Comparison of ENCODE assay signal across 15 cellular contexts in the genomic region with DNA sequence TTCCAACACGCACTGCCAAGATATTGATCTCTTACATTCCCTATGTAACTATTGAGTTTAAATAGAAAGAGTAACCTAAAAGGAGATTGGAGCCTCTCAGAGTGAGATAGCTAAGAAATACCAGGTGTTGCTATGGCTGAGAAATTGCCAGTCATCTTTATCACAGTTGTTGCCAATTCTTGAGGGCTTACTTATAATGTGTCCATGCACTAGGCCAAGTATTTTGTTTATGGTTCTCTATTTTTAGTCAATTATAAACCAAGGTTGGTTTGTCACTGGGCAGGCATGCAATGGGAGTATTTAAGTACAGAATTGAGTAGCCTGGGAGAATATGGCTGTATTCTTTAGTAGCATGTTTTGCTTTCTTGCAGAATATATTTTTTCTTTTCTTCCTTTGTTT.
DNase-seq lines count a peak whose midpoint lies in the region; ATAC-seq, FAIRE-seq and TF ChIP-seq lines count a peak whose summit lies in the region.
"Had no signal": no experiment of that assay in that cellular context is flagged by ENCODE, and none has a peak within 500 bp of the region (broad histone marks: within the 10 kb centered on the region; RNA-seq: fewer than 3 reads in every experiment).

No MANE protein-coding gene starts in this region.

- TF ChIP-seq CTCF in astrocyte (IDR thresholded peaks at IDR 0.05; ENCODE audit: insufficient read depth, low read depth, low read length) = no peak
- TF ChIP-seq CTCF in psoas muscle (IDR thresholded peaks at IDR 0.05) = no peak

- intact Hi-C loops in psoas muscle (cut with DNase I) = no loop called here

- peaks cover 4% of the 10 kb centered on the region for H3K9me3 Mint-ChIP-seq in astrocyte (ENCODE audit: unreplicated experiment)

- no peak overlapping the region for H3K27ac Mint-ChIP-seq in astrocyte (ENCODE audit: unreplicated experiment)
- H3K27ac Mint-ChIP-seq: CD4-positive, CD25-positive, alpha-beta regulatory T cell had no signal

- H3K36me3 ChIP-seq in astrocyte (ENCODE audit: insufficient read depth, low read length) (no peaks in the 10 kb centered on the region), psoas muscle (ENCODE audit: insufficient read depth in 1 of 2, low read depth in 1 of 2) (no peaks in the 10 kb centered on the region)
- H3K36me3 ChIP-seq: SJSA1 had no signal

- H3K27ac ChIP-seq in astrocyte (ENCODE audit: low read depth, low read length) (no peak overlapping the region), psoas muscle (no peak overlapping the region)
- H3K27ac ChIP-seq: SJSA1 had no signal

- no peak overlapping the region for H3K4me3 ChIP-seq in astrocyte (ENCODE audit: insufficient read depth, low read depth, low read length)
- no peak overlapping the region for H3K4me3 ChIP-seq in psoas muscle
- H3K4me3 ChIP-seq: SJSA1 had no signal

- no peak overlapping the region for H3K4me3 Mint-ChIP-seq in astrocyte (ENCODE audit: unreplicated experiment)
- H3K4me3 Mint-ChIP-seq: CD4-positive, CD25-positive, alpha-beta regulatory T cell had no signal

- H2AFZ ChIP-seq in astrocyte (ENCODE audit: low read depth, low read length) = no peak overlapping the region

- no peaks in the 10 kb centered on the region for H4K20me1 ChIP-seq in astrocyte (ENCODE audit: insufficient read depth, low read length)

- H3K27me3 ChIP-seq in astrocyte (ENCODE audit: insufficient read depth, low read length) (no peaks in the 10 kb centered on the region), psoas muscle (ENCODE audit: insufficient read depth in 3 of 3, low read length in 2 of 3) (peaks cover 0 to 7% (median 0%) of the 10 kb centered on the region in 3 donors)
- H3K27me3 ChIP-seq: SJSA1 had no signal

- no peaks in the 10 kb centered on the region for H3K9me3 ChIP-seq in astrocyte (ENCODE audit: insufficient read depth, low read depth, low read length)
- H3K9me3 ChIP-seq in psoas muscle = no peaks in the 10 kb centered on the region
- H3K9me3 ChIP-seq: SJSA1 had no signal

- no peak overlapping the region for H3K9ac ChIP-seq in astrocyte (ENCODE audit: low read length)

- H3K36me3 Mint-ChIP-seq in astrocyte (ENCODE audit: low read depth, unreplicated experiment) = no peaks in the 10 kb centered on the region
- H3K36me3 Mint-ChIP-seq: CD4-positive, CD25-positive, alpha-beta regulatory T cell had no signal

- no peaks in the 10 kb centered on the region for H3K27me3 Mint-ChIP-seq in astrocyte (ENCODE audit: low read depth, unreplicated experiment)
- H3K27me3 Mint-ChIP-seq: CD4-positive, CD25-positive, alpha-beta regulatory T cell had no signal

- 60 to 92% (median 88%) methylated on average over 1 of the region's 1 CpG for WGBS in psoas muscle, 3 donors

- FAIRE-seq in astrocyte (lab: Jason Lieb, UNC) = peak; percentile 23
- FAIRE-seq: HTR-8/SVneo had no signal

- H3K79me2 ChIP-seq in astrocyte (ENCODE audit: insufficient read depth, low read length) = no peaks in the 10 kb centered on the region

- H3K4me1 ChIP-seq in astrocyte (ENCODE audit: insufficient read depth, low read length) (no peaks in the 10 kb centered on the region), psoas muscle (no peaks in the 10 kb centered on the region)
- H3K4me1 ChIP-seq: SJSA1 had no signal

- peaks cover 11% of the 10 kb centered on the region for H3K4me1 Mint-ChIP-seq in astrocyte (ENCODE audit: low read depth, unreplicated experiment)
- H3K4me1 Mint-ChIP-seq: CD4-positive, CD25-positive, alpha-beta regulatory T cell had no signal

- peak in 3 of 4 donors; percentile 48 to 64 (median 61) for ATAC-seq in psoas muscle
- no peak for ATAC-seq in GM21515 (IDR thresholded peaks at IDR 0.05; ENCODE audit: unreplicated experiment)

- no peak overlapping the region for H3K4me2 ChIP-seq in astrocyte (ENCODE audit: low read length)

- DNase-seq in GM04503 (ENCODE audit: low read depth) = peak; percentile 11
- DNase-seq in astrocyte (ENCODE audit: low read depth) = no peak
- peak; percentile 84 for DNase-seq in kidney tubule cell (ENCODE audit: low spot score)
- no peak for DNase-seq in psoas muscle
- no peak for DNase-seq in KG1 (lab: John Stamatoyannopoulos, UW)
- DNase-seq in GM19238 (ENCODE audit: insufficient read length, low spot score) = no peak
- DNase-seq: Calu3; CD4-positive, CD25-positive, alpha-beta regulatory T cell; HCEC 1CT; NCI-H1092; NCI-H2227 treated with DMSO at 0.1 percent for 48 hours; OCI-M1 had no signal

Comparison
In these comparisons a context has a peak if more than half of its experiments do, and no peak if none do; other contexts are left out.
1. DNase-seq: peak in GM04503 (single experiment) and kidney tubule cell (single experiment); none in astrocyte (single experiment), psoas muscle (0 of 2), KG1 (single experiment) and GM19238 (single experiment).